30 cellular contexts compared by ENCODE assay signal in genomic region chr18:54956506-54956905, GRCh38. TPM values are rescaled to one million over a fixed set of nuclear protein-coding genes. Genes with fewer than 3 reads are reported as not detected.
"Had no signal": no experiment of that assay in that cellular context is flagged by ENCODE, and none has a peak within 500 bp of the region (broad histone marks: within the 10 kb centered on the region; RNA-seq: fewer than 3 reads in every experiment).

No MANE protein-coding gene starts in this region.

- H3K27ac ChIP-seq: ascending aorta, dorsolateral prefrontal cortex, foreskin keratinocyte, gastrocnemius medialis had no signal

- DNase-seq: activated CD4-positive, alpha-beta memory T cell treated with anti-CD3 and anti-CD28 coated beads for 36 hours; activated CD4-positive, alpha-beta T cell treated with anti-CD3 and anti-CD28 coated beads for 36 hours; activated CD4-positive, alpha-beta T cell treated with anti-CD3 and anti-CD28 coated beads, Interleukin-2, amount 10 ng/mL, durations not matched to agents 24 days and 14 days; activated CD4-positive, CD25-positive, alpha-beta regulatory T cell; activated CD4-positive, CD25-positive, alpha-beta regulatory T cell treated with anti-CD3 and anti-CD28 coated beads, Interleukin-2, amount 50 U/mL, for 72 hours; activated CD8-positive, alpha-beta memory T cell treated with anti-CD3 and anti-CD28 coated beads, Interleukin-2, amount 10 ng/mL, durations not matched to agents 7 days and 5 days; activated CD8-positive, alpha-beta memory T cell treated with anti-CD3 and anti-CD28 coated beads, Interleukin-2, amount 50 U/mL, for 4 hours; activated CD8-positive, alpha-beta T cell treated with anti-CD3 and anti-CD28 coated beads, Interleukin-2, amount 10 ng/mL, durations not matched to agents 7 days and 5 days; activated effector memory CD4-positive, alpha-beta T cell treated with anti-CD3 and anti-CD28 coated beads, Interleukin-2, amount 50 U/mL, for 16 hours; activated naive CD4-positive, alpha-beta T cell treated with anti-CD3 and anti-CD28 coated beads for 36 hours; activated naive CD8-positive, alpha-beta T cell treated with anti-CD3 and anti-CD28 coated beads for 36 hours; activated naive CD8-positive, alpha-beta T cell treated with anti-CD3 and anti-CD28 coated beads, Interleukin-2, amount 50 U/mL, for 24 hours; activated T-cell treated with anti-CD3 and anti-CD28 coated beads, Interleukin-2, amount 50 U/mL, for 1 hour; activated T-cell treated with anti-CD3 and anti-CD28 coated beads, Interleukin-2, amount 50 U/mL, for 48 hours; adrenal gland; amygdala; dorsolateral prefrontal cortex; effector memory CD4-positive, alpha-beta T cell; endodermal cell; foreskin keratinocyte; gastrocnemius medialis; glutamatergic neuron; heart left ventricle; T-helper 2 cell had no signal

- H3K4me3 ChIP-seq: adrenal gland, ascending aorta, dorsolateral prefrontal cortex, gastrocnemius medialis had no signal

- H3K36me3 ChIP-seq: adrenal gland, ascending aorta, gastrocnemius medialis, heart left ventricle had no signal

- H3K27me3 ChIP-seq: ascending aorta, foreskin keratinocyte had no signal

- H3K9me3 ChIP-seq: adrenal gland, ascending aorta, gastrocnemius medialis, heart left ventricle had no signal

- H3K4me1 ChIP-seq: ascending aorta, gastrocnemius medialis had no signal

- ATAC-seq: activated CD4-positive, alpha-beta T cell treated with anti-CD3 and anti-CD28 coated beads for 36 hours; activated CD8-positive, alpha-beta memory T cell treated with anti-CD3 and anti-CD28 coated beads, Interleukin-2, amount 10 ng/mL, durations not matched to agents 7 days and 5 days; activated CD8-positive, alpha-beta T cell treated with anti-CD3 and anti-CD28 coated beads, Interleukin-2, amount 10 ng/mL, durations not matched to agents 7 days and 5 days; activated naive CD8-positive, alpha-beta T cell treated with anti-CD3 and anti-CD28 coated beads, Interleukin-2, amount 50 U/mL, for 24 hours; esophagus mucosa; foreskin keratinocyte; gastrocnemius medialis had no signal

RNA-seq across cellular contexts. Expression of gene CCDC68, which starts 2.8 kb away (rescaled TPM):
- total RNA-seq: activated CD4-positive, alpha-beta memory T cell treated with anti-CD3 and anti-CD28 coated beads for 36 hours; activated CD4-positive, alpha-beta T cell treated with anti-CD3 and anti-CD28 coated beads for 36 hours; activated CD4-positive, alpha-beta T cell treated with anti-CD3 and anti-CD28 coated beads, Interleukin-2, amount 10 ng/mL, durations not matched to agents 24 days and 14 days; activated CD8-positive, alpha-beta memory T cell treated with anti-CD3 and anti-CD28 coated beads for 36 hours; activated CD8-positive, alpha-beta memory T cell treated with anti-CD3 and anti-CD28 coated beads, Interleukin-2, amount 10 ng/mL, durations not matched to agents 7 days and 5 days; activated CD8-positive, alpha-beta T cell treated with anti-CD3 and anti-CD28 coated beads, Interleukin-2, amount 10 ng/mL, durations not matched to agents 7 days and 5 days; activated naive CD4-positive, alpha-beta T cell treated with anti-CD3 and anti-CD28 coated beads for 36 hours; activated naive CD8-positive, alpha-beta T cell treated with anti-CD3 and anti-CD28 coated beads for 36 hours; activated T-helper 1 cell treated with anti-CD3 and anti-CD28 coated beads, Interleukin-12 subunit alpha, Interleukin-12 subunit beta, Interleukin-2, Interleukin-4 antibody, amounts not matched to agents 30 ng/mL and 10 ng/mL and 1 ng/mL, durations not matched to agents 14 hours and 24 hours and 36 hours; activated T-helper 2 cell treated with anti-CD3 and anti-CD28 coated beads, Interferon-gamma antibody, Interleukin-2, Interleukin-4, amounts not matched to agents 10 μg/mL and 5 μg/mL and 100 μg/mL, durations not matched to agents 14 hours and 24 hours and 36 hours; T-helper 1 cell treated with Interleukin-12 subunit alpha and Interleukin-12 subunit beta and Interleukin-4 antibody, amounts not matched to agents 30 ng/mL and 1 ng/mL, for 36 hours had no signal
